Comparison of ENCODE assay signal across 8 cellular contexts in the genomic region with DNA sequence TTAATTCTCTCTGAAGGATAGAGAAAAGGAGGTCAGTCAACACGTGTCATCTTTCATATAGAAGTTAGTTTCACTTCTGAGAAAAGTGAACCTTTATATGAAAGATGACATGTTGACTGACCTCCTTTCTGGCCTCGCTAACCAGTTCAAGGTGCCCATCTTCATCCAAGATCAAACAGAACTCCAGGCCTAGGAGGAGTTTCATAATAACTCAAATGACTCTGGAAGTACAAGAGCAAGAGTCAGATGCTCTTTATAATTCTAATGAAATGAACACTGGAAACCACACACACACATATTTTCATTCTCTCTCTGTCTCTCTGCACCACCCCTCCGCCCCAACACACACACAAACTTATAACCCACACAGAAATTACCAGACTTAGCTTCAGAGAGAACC. TPM values are rescaled to one million over a fixed set of nuclear protein-coding genes. Genes with fewer than 3 reads are reported as not detected.
DNase-seq lines count a peak whose midpoint lies in the region; ATAC-seq and TF ChIP-seq lines count a peak whose summit lies in the region.

No MANE protein-coding gene starts in this region.

- no peaks in the 10 kb centered on the region for H3K79me2 ChIP-seq in PC-9 (ENCODE audit: low read depth)

- H4K20me1 ChIP-seq in PC-9 (ENCODE audit: insufficient read depth), result no peaks in the 10 kb centered on the region

- intact Hi-C loops in PC-9 (cut with micrococcal nuclease; ENCODE audit: unreplicated experiment), result no loop called here
- intact Hi-C loops in ascending aorta (cut with DNase I), result no loop called here

- peaks cover 3% of the 10 kb centered on the region for H3K9me3 Mint-ChIP-seq in memory B cell

- DNase-seq in GM12865 (ENCODE audit: low read depth), result peak; percentile 64
- DNase-seq in OCI-M1 (lab: John Stamatoyannopoulos, UW), result peak; percentile 61
- DNase-seq in memory B cell (ENCODE audit: low spot score in 2 of 2), result no peak
- DNase-seq in PC-9, result no peak
- no peak for DNase-seq in NCI-H526 (lab: John Stamatoyannopoulos, UW)
- no peak for DNase-seq in SHP77 (lab: John Stamatoyannopoulos, UW)
- no peak for DNase-seq in ascending aorta (ENCODE audit: low spot score in 2 of 2)

- H3K27me3 Mint-ChIP-seq in memory B cell, result no peaks in the 10 kb centered on the region

- no peaks in the 10 kb centered on the region for H3F3A ChIP-seq in PC-9 (ENCODE audit: insufficient read depth, low read depth)

- peak overlapping the region; percentile 51 for H3K4me3 ChIP-seq in GM12865 (ENCODE audit: low read depth, low read length)
- no peak overlapping the region for H3K4me3 ChIP-seq in PC-9
- peak overlapping the region in 1 of 2 donors; percentile 8 for H3K4me3 ChIP-seq in ascending aorta

- BruUV-seq in PC-9 (replicated peaks; lab: Mats Ljungman, UMichigan), result no TSS peak

- POLR2A ChIA-PET in PC-9 (lab: Charles Lee; ENCODE audit: unreplicated experiment), result no interaction called here

- H3K4me2 ChIP-seq in PC-9, result no peak overlapping the region

- no peak overlapping the region for H3K27ac ChIP-seq in PC-9
- peak overlapping the region in 1 of 2 donors; percentile 39 for H3K27ac ChIP-seq in ascending aorta

- peak overlapping the region; percentile 81 for H3K4me3 Mint-ChIP-seq in memory B cell

- H3K9me3 ChIP-seq in PC-9 (ENCODE audit: insufficient read depth, low read depth), result 0 out of 2 replicates have a peak, but pooled peaks cover 5% of the 10 kb centered on the region
- H3K9me3 ChIP-seq in ascending aorta, result no peaks in the 10 kb centered on the region

- H2AFZ ChIP-seq in PC-9, result no peak overlapping the region

- H3K9me2 ChIP-seq in PC-9 (ENCODE audit: insufficient read depth), result no peaks in the 10 kb centered on the region; the same call in 1 of the 2 replicates

- H3K4me1 ChIP-seq in PC-9 (replicated peaks; ENCODE audit: insufficient read depth) (no peaks in the 10 kb centered on the region), ascending aorta (peaks cover 2 to 11% of the 10 kb centered on the region in 2 donors)

- H3K4me1 Mint-ChIP-seq in memory B cell, result peaks cover 66% of the 10 kb centered on the region

- H3K36me3 ChIP-seq in PC-9 (ENCODE audit: low read depth) (no peaks in the 10 kb centered on the region), ascending aorta (no peaks in the 10 kb centered on the region)

- ATAC-seq in GM21576 (IDR thresholded peaks at IDR 0.05; ENCODE audit: unreplicated experiment) (peak; percentile 32), memory B cell (ENCODE audit: low read depth) (peak; percentile 23)

- TF ChIP-seq CTCF in GM12865 (IDR thresholded peaks at IDR 0.05; ENCODE audit: insufficient read depth, low read depth, low read length, missing control alignments), result no peak
- TF ChIP-seq CTCF in PC-9 (conservative IDR thresholded peaks at IDR 0.05), result no peak
- no peak for TF ChIP-seq CTCF in ascending aorta (IDR thresholded peaks at IDR 0.05)

- H3K27ac Mint-ChIP-seq in memory B cell, result peak overlapping the region; percentile 87

- peaks cover 31% of the 10 kb centered on the region for H3K36me3 Mint-ChIP-seq in memory B cell

- CTCF ChIA-PET in PC-9 (lab: Charles Lee), result no interaction called here

- no peaks in the 10 kb centered on the region for H3K27me3 ChIP-seq in PC-9 (ENCODE audit: insufficient read depth, low read depth)
- H3K27me3 ChIP-seq in ascending aorta, result no peaks in the 10 kb centered on the region

RNA-seq across cellular contexts. Expression of a gene that starts 16.3 kb away (rescaled TPM):
- 1.7 and 3.4 TPM in 2 replicates for total RNA-seq in PC-9 (2021)
- total RNA-seq in ascending aorta, result 66.3 TPM

Comparison
In these comparisons a context has a peak if more than half of its experiments do, and no peak if none do; other contexts are left out.
1. DNase-seq: peak in GM12865 (single experiment) and OCI-M1 (single experiment); none in memory B cell (0 of 2), PC-9 (0 of 2), NCI-H526 (0 of 2), SHP77 (0 of 2) and ascending aorta (0 of 2).
2. RNA of a gene that starts 16.3 kb away (total RNA-seq): 66.3 TPM in ascending aorta (single experiment); 1.7 to 3.4 TPM in PC-9; every median in the first group is over 10 times any median in the second.